In the genomic region with DNA sequence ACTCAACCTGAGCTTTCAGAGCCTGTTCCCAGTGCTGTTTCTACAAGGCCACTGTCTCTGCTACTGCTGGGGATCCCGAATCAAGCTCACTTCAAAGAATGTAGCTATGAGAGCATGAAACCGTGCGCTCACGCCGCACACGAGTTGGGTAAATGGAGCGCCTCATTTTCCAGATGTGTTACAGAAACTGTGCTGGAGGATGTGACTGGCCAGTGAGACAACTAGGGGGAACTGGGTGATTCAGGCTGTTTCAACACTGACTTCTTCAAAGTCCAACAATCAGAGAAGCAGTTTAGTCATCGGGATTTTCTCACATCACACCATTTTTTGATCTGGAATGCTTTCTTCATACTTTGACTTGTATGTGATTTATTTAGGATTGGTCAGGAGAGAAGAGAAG, we compare ENCODE assay signal across 9 cellular contexts. TPM values are rescaled to one million over a fixed set of nuclear protein-coding genes. Genes with fewer than 3 reads are reported as not detected.
DNase-seq lines count a peak whose midpoint lies in the region; ATAC-seq and TF ChIP-seq lines count a peak whose summit lies in the region.
"Had no signal": no experiment of that assay in that cellular context is flagged by ENCODE, and none has a peak within 500 bp of the region (broad histone marks: within the 10 kb centered on the region; RNA-seq: fewer than 3 reads in every experiment).

No MANE protein-coding gene starts in this region.

- DNase-seq in Right ventricle myocardium superior (peak; percentile 61), cardiac septum (ENCODE audit: low spot score) (no peak), ascending aorta (ENCODE audit: low spot score in 2 of 2) (peak in 1 of 2 donors; percentile 76), left kidney (ENCODE audit: low read depth, low spot score) (peak; percentile 17), putamen (ENCODE audit: low spot score) (no peak)
- peak in 2 of 3 experiments; percentile 11 to 56 for DNase-seq in stimulated activated CD4-positive, alpha-beta T cell treated with anti-CD3 and anti-CD28 coated beads, TNF-alpha, amount 100 ng/mL, for 24 hours (ENCODE audit: low read depth in 3 of 3)
- DNase-seq: activated naive CD8-positive, alpha-beta T cell treated with anti-CD3 and anti-CD28 coated beads, Interleukin-2, amount 10 ng/mL, durations not matched to agents 7 days and 5 days had no signal

- no peaks in the 10 kb centered on the region for H3K36me3 ChIP-seq in ascending aorta

- H3K27me3 ChIP-seq in ascending aorta, result no peaks in the 10 kb centered on the region

- H3K4me1 ChIP-seq in ascending aorta, result peaks cover 0 to 34% of the 10 kb centered on the region in 2 donors

- H3K4me3 ChIP-seq in ascending aorta, result no peak overlapping the region

- H3K9me3 ChIP-seq in ascending aorta, result no peaks in the 10 kb centered on the region

- TF ChIP-seq CTCF in ascending aorta (IDR thresholded peaks at IDR 0.05), result no peak

- peak overlapping the region; percentile 64 to 66 for H3K27ac ChIP-seq in ascending aorta

- ATAC-seq in Right ventricle myocardium superior (ENCODE audit: poor library complexity), result no peak
- ATAC-seq in GM21576 (IDR thresholded peaks at IDR 0.05; ENCODE audit: unreplicated experiment), result no peak
- ATAC-seq in GM18498 (IDR thresholded peaks at IDR 0.05; ENCODE audit: unreplicated experiment), result no peak

- intact Hi-C loops in Right ventricle myocardium superior (cut with DNase I), result loop anchor here (5.0 kb wide), 1 partner anchor 68 kb away; no protein-coding TSS in a partner anchor
- intact Hi-C loops in cardiac septum (cut with DNase I), result no loop called here
- intact Hi-C loops in ascending aorta (cut with DNase I), result loop anchor here (5.0 to 10.0 kb wide), 5 partner anchors 63 to 930 kb away; a partner anchor contains a TSS

RNA-seq across cellular contexts. Expression of a gene that starts 3.5 kb away (rescaled TPM):
- total RNA-seq in Right ventricle myocardium superior (4.9 TPM), cardiac septum (3.9 TPM), ascending aorta (3.5 TPM)

Comparison
In these comparisons a context has a peak if more than half of its experiments do, and no peak if none do; other contexts are left out.
1. DNase-seq: peak in Right ventricle myocardium superior (single experiment), left kidney (single experiment) and stimulated activated CD4-positive, alpha-beta T cell treated with anti-CD3 and anti-CD28 coated beads, TNF-alpha, amount 100 ng/mL, for 24 hours (2 of 3); none in cardiac septum (single experiment) and putamen (single experiment).